ENCODE assay signal across 30 cellular contexts in genomic region chr10:47262606-47263295, GRCh38. TPM values are rescaled to one million over a fixed set of nuclear protein-coding genes. Genes with fewer than 3 reads are reported as not detected.
DNase-seq lines count a peak whose midpoint lies in the region; ATAC-seq and TF ChIP-seq lines count a peak whose summit lies in the region.
"Had no signal": no experiment of that assay in that cellular context is flagged by ENCODE, and none has a peak within 500 bp of the region (broad histone marks: within the 10 kb centered on the region; RNA-seq: fewer than 3 reads in every experiment).

No MANE protein-coding gene starts in this region.

- H3K27ac ChIP-seq in GM23248 = no peak overlapping the region
- H3K27ac ChIP-seq: BLaER1, SJSA1, skin epidermis, tibial nerve had no signal

- H3K9me3 ChIP-seq in GM23248 (ENCODE audit: low read depth) (no peaks in the 10 kb centered on the region), BE2C (no peaks in the 10 kb centered on the region)
- H3K9me3 ChIP-seq: BLaER1, SJSA1, tibial nerve had no signal

- no peaks in the 10 kb centered on the region for H3K27me3 Mint-ChIP-seq in activated naive CD4-positive, alpha-beta T cell treated with anti-CD3 and anti-CD28 coated beads, Interleukin-2, amount 50 U/mL, for 24 hours
- peaks cover 32% of the 10 kb centered on the region for H3K27me3 Mint-ChIP-seq in mesothelial cell of epicardium (ENCODE audit: low read depth)
- H3K27me3 Mint-ChIP-seq: activated B cell treated with CpG ODN at 0.5 μM for 24 hours; activated naive CD8-positive, alpha-beta T cell treated with anti-CD3 and anti-CD28 coated beads, Interleukin-2, amount 10 ng/mL, durations not matched to agents 7 days and 5 days had no signal

- peaks cover 5% of the 10 kb centered on the region; the same call in 1 of the 2 replicates for H3F3A ChIP-seq in GM23248 (ENCODE audit: insufficient read depth)

- H3K9ac ChIP-seq in GM23248 = no peak overlapping the region
- H3K9ac ChIP-seq: BLaER1 had no signal

- in situ Hi-C loops in GM23248 (cut with MboI) = no loop called here

- peak; percentile 67 for ATAC-seq in sciatic nerve
- ATAC-seq: left lobe of liver had no signal

- no peaks in the 10 kb centered on the region for H3K4me1 ChIP-seq in GM23248 (ENCODE audit: insufficient read depth)
- peaks cover 10% of the 10 kb centered on the region for H3K4me1 ChIP-seq in BE2C
- H3K4me1 ChIP-seq: tibial nerve had no signal

- H3K79me2 ChIP-seq in GM23248 (ENCODE audit: insufficient read depth) = no peaks in the 10 kb centered on the region

- H3K9me3 Mint-ChIP-seq in activated naive CD4-positive, alpha-beta T cell treated with anti-CD3 and anti-CD28 coated beads, Interleukin-2, amount 50 U/mL, for 24 hours = peaks cover 7% of the 10 kb centered on the region
- no peaks in the 10 kb centered on the region for H3K9me3 Mint-ChIP-seq in mesothelial cell of epicardium
- H3K9me3 Mint-ChIP-seq: activated B cell treated with CpG ODN at 0.5 μM for 24 hours, brain had no signal

- H2AFZ ChIP-seq in GM23248 = no peak overlapping the region

- no peak for TF ChIP-seq CTCF in mesothelial cell of epicardium (IDR thresholded peaks at IDR 0.05; ENCODE audit: unreplicated experiment)
- no peak for TF ChIP-seq CTCF in BE2C (IDR thresholded peaks at IDR 0.05; ENCODE audit: low read depth, low read length)

- 1 to 2% methylated on average over 3 of the region's 3 CpGs for WGBS in GM23248 (ENCODE audit: low coverage in 1 of 2, low lambda C conversion rate in 2 of 2, missing lambda C conversion rate in 2 of 2), 2 experiments

- intact Hi-C loops in sciatic nerve (cut with DNase I) = no loop called here

- H3K4me2 ChIP-seq in GM23248 (ENCODE audit: unreplicated experiment) = no peak overlapping the region
- H3K4me2 ChIP-seq: BLaER1 had no signal

- peak overlapping the region; percentile 94 for H3K27ac Mint-ChIP-seq in activated naive CD4-positive, alpha-beta T cell treated with anti-CD3 and anti-CD28 coated beads, Interleukin-2, amount 50 U/mL, for 24 hours
- no peak overlapping the region for H3K27ac Mint-ChIP-seq in mesothelial cell of epicardium

- H3K36me3 ChIP-seq in GM23248 (ENCODE audit: low read depth) (no peaks in the 10 kb centered on the region), BE2C (no peaks in the 10 kb centered on the region)
- H3K36me3 ChIP-seq: BLaER1, SJSA1, tibial nerve had no signal

- H3K4me3 Mint-ChIP-seq in activated naive CD4-positive, alpha-beta T cell treated with anti-CD3 and anti-CD28 coated beads, Interleukin-2, amount 50 U/mL, for 24 hours = no peak overlapping the region
- no peak overlapping the region for H3K4me3 Mint-ChIP-seq in mesothelial cell of epicardium
- H3K4me3 Mint-ChIP-seq: activated B cell treated with CpG ODN at 0.5 μM for 24 hours; activated naive CD8-positive, alpha-beta T cell treated with anti-CD3 and anti-CD28 coated beads, Interleukin-2, amount 10 ng/mL, durations not matched to agents 7 days and 5 days; brain had no signal

- no peaks in the 10 kb centered on the region for H4K20me1 ChIP-seq in GM23248 (ENCODE audit: insufficient read depth)
- H4K20me1 ChIP-seq: BLaER1 had no signal

- no peak for DNase-seq in activated naive CD4-positive, alpha-beta T cell treated with Interleukin-2 at 50 U/mL for 16 hours
- DNase-seq in GM23248 (peak; percentile 43), astrocyte of the hippocampus (ENCODE audit: low read depth, low spot score) (peak; percentile 82), sciatic nerve (ENCODE audit: low spot score) (no peak), mesothelial cell of epicardium (ENCODE audit: low spot score in 2 of 2, unreplicated experiment in 2 of 2) (no peak), BE2C (no peak), NCI-H2171 treated with DMSO at 0.1 percent for 48 hours (lab: John Stamatoyannopoulos, UW) (no peak)
- DNase-seq: 8988T; activated B cell treated with CpG ODN at 0.5 μM for 24 hours; activated CD4-positive, alpha-beta T cell treated with anti-CD3 and anti-CD28 coated beads, Interleukin-2, amount 50 U/mL, for 1 hour; activated naive CD8-positive, alpha-beta T cell treated with anti-CD3 and anti-CD28 coated beads, Interleukin-2, amount 10 ng/mL, durations not matched to agents 7 days and 5 days; EL; H7; mesenchymal stem cell; NCI-H2029; NCI-H226; NCI-H774; nucleus accumbens; T-helper 1 cell had no signal

- H3K4me3 ChIP-seq in GM23248 = no peak overlapping the region
- H3K4me3 ChIP-seq in BE2C (ENCODE audit: low read depth, low read length) = no peak overlapping the region
- H3K4me3 ChIP-seq: BLaER1, SJSA1, skin epidermis, tibial nerve had no signal

- H3K27me3 ChIP-seq in GM23248 (replicated peaks; ENCODE audit: insufficient read depth) = peaks cover 51% of the 10 kb centered on the region
- H3K27me3 ChIP-seq in BE2C = no peaks in the 10 kb centered on the region
- H3K27me3 ChIP-seq: BLaER1, SJSA1, tibial nerve had no signal

- H3K36me3 Mint-ChIP-seq in activated naive CD4-positive, alpha-beta T cell treated with anti-CD3 and anti-CD28 coated beads, Interleukin-2, amount 50 U/mL, for 24 hours = peaks cover 4% of the 10 kb centered on the region
- no peaks in the 10 kb centered on the region for H3K36me3 Mint-ChIP-seq in mesothelial cell of epicardium
- H3K36me3 Mint-ChIP-seq: brain had no signal

- no peaks in the 10 kb centered on the region for H3K9me2 ChIP-seq in GM23248 (ENCODE audit: insufficient read depth)

- peaks cover 92% of the 10 kb centered on the region for H3K4me1 Mint-ChIP-seq in activated naive CD4-positive, alpha-beta T cell treated with anti-CD3 and anti-CD28 coated beads, Interleukin-2, amount 50 U/mL, for 24 hours
- no peaks in the 10 kb centered on the region for H3K4me1 Mint-ChIP-seq in mesothelial cell of epicardium

RNA-seq across cellular contexts. Expression of gene GDF10, which starts 37.2 kb away (rescaled TPM):
- total RNA-seq in GM23248 (2014; rRNA removed; shearing (Covaris generic)) = 0.22 TPM in 1 of 2 replicates, not detected in the other
- polyA plus RNA-seq in GM23248 (2016; fragmentation: Nextera tagmentation; extraction: Ambion mirVana) = 0.08 TPM in 1 of 2 replicates, not detected in the other
- total RNA-seq in sciatic nerve = 14.4 TPM
- total RNA-seq in mesothelial cell of epicardium = 1.7 to 2.1 TPM (median 1.8 TPM) in 3 replicates
- not detected for polyA plus RNA-seq in BE2C (2012; ENCODE audit: insufficient read depth, insufficient read length, low read depth)
- total RNA-seq: activated B cell treated with CpG ODN at 0.5 μM for 24 hours, H7, MCF 10A, pulmonary artery endothelial cell, SJSA1 had no signal

RNA-seq across cellular contexts. Expression of gene GDF2, which starts 59.5 kb away (rescaled TPM):
- total RNA-seq in GM23248 (2014; rRNA removed; shearing (Covaris generic)) = not detected in 2 replicates
- polyA plus RNA-seq in GM23248 (2016; fragmentation: Nextera tagmentation; extraction: Ambion mirVana) = not detected in 2 replicates
- total RNA-seq in sciatic nerve = not detected
- total RNA-seq in mesothelial cell of epicardium = not detected in 3 replicates
- not detected for polyA plus RNA-seq in BE2C (2012; ENCODE audit: insufficient read depth, insufficient read length, low read depth)
- total RNA-seq: activated B cell treated with CpG ODN at 0.5 μM for 24 hours; activated naive CD8-positive, alpha-beta T cell treated with anti-CD3 and anti-CD28 coated beads, Interleukin-2, amount 10 ng/mL, durations not matched to agents 7 days and 5 days; cerebellum; fibroblast of lung; H7; MCF 10A; pulmonary artery endothelial cell; SJSA1; tibial nerve had no signal
- polyA plus RNA-seq: fibroblast of lung had no signal

Comparison
In these comparisons a context has a peak if more than half of its experiments do, and no peak if none do; other contexts are left out.
1. DNase-seq: peak in GM23248 (single experiment) and astrocyte of the hippocampus (single experiment); none in activated naive CD4-positive, alpha-beta T cell treated with Interleukin-2 at 50 U/mL for 16 hours (single experiment), sciatic nerve (single experiment), mesothelial cell of epicardium (0 of 2), BE2C (single experiment) and NCI-H2171 treated with DMSO at 0.1 percent for 48 hours (single experiment).